Comparison of ENCODE assay signal across 1 cellular context in the genomic region with DNA sequence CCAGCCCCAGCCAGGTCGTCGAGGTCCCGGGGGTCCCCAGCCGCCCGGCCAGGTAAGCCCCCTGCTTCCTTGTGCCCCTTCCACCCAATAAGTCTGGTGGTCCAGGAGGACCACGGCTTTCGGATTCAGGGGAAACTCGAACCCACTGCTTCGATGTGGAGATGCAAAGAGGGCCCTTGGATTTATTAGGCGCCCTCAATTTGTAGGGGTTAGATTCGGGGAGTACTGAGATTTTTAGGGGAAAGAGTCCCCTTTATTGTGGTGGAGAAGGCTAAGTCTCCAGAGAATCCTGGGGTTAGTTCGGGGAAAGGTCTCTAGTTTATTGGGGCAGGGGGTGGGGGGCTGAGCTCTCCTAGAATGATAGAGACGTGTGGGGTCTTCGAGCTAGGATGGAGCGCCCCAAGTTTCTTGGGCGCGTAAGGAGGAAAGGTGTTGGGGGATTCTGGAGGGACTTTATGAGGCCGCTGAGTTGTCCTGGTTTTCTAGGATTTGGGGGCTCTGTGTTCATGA.
TF ChIP-seq lines count a peak whose summit lies in the region.

No MANE protein-coding gene starts in this region.

TF ChIP-seq in HEK293, 187 proteins besides CTCF, POLR2A, EP300 and RAD21 (continued from another document):
- TF ChIP-seq ZNF341 (tag by site-specific recombination; IDR thresholded peaks at IDR 0.05; ENCODE audit: low read depth) (0 out of 2 replicates have a peak, but pooled peaks have one; percentile 19), ZNF221 (tag by site-specific recombination; IDR thresholded peaks at IDR 0.05; ENCODE audit: borderline replicate concordance) (no peak), ZNF335 (tag by site-specific recombination; conservative IDR thresholded peaks at IDR 0.05) (peak; percentile 27; the same call in 1 of the 2 replicates), ZNF501 (tag by site-specific recombination; IDR thresholded peaks at IDR 0.05) (peak; percentile 43; the same call in 1 of the 2 replicates), ZBTB7A (tag by site-specific recombination; IDR thresholded peaks at IDR 0.05; ENCODE audit: low read depth) (peak; percentile 22; the same call in 1 of the 2 replicates), ZXDB (tag by site-specific recombination; IDR thresholded peaks at IDR 0.05) (no peak)
